ENCODE assay signal across 8 cellular contexts in the genomic region with DNA sequence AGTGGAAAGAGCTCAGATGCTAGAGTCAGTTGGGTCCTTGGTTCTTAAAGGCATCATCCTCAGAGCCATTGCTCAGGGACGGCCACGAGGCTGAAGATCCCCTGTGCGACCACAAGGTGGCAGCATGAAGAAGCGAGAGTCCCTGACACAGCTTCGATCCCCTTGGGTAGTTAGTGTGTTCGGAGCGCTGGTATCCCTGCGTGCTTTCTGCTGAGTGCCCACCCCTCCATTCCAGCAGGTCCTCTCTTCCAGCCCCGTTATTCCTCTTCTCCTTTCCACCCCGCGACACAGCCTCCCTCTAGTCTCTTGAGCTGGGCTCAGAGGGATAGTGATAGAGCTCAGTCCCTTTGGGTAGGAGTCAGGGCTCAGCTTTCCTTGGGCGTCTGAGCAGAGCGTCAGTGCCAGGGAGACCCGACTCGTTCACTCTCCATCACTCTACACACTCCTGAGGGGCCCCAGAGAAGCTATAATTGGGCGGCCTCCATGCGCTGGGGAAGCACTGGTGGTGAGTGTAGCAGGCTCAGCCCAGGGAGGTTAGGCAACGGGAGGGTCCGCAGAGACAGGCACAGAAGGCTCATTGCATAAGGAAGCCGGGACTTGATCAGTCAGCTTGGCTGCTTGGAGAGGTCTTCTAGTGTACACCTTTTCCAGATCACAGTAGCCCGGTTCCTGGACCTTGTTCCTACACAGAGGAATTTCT. TPM values are rescaled to one million over a fixed set of nuclear protein-coding genes. Genes with fewer than 3 reads are reported as not detected.
DNase-seq lines count a peak whose midpoint lies in the region; ATAC-seq and TF ChIP-seq lines count a peak whose summit lies in the region.

Gene OR51D1 (plus strand): TSS at position 516 of the 700 bp plus-strand sequence. CDS start 2,314 bp downstream, outside the sequence.

- H3K27me3 ChIP-seq in Loucy (ENCODE audit: insufficient read depth, low read length, poor library complexity, severe bottlenecking): no peaks in the 10 kb centered on the region
- H3K27me3 ChIP-seq in SJCRH30: no peaks in the 10 kb centered on the region
- H3K27me3 ChIP-seq in upper lobe of left lung: no peaks in the 10 kb centered on the region

- DNase-seq in GM10248 (ENCODE audit: extremely low spot score) (peak; percentile 72), HCEC 1CT (peak; percentile 48), SJCRH30 (peak; percentile 57 to 84), Right ventricle myocardium inferior (ENCODE audit: missing footprints) (peak; percentile 80), pons (ENCODE audit: low spot score) (peak; percentile 64), upper lobe of left lung (peak in 1 of 2 donors; percentile 69)
- peak; percentile 18 to 55 (median 36) for DNase-seq in activated naive CD4-positive, alpha-beta T cell (lab: John Stamatoyannopoulos, UW)

- H3K4me3 ChIP-seq in Loucy (ENCODE audit: low read length, poor library complexity, severe bottlenecking) (no peak within 1 kb of the TSS), SJCRH30 (no peak within 1 kb of the TSS), upper lobe of left lung (no peak within 1 kb of the TSS)

- POLR2A ChIA-PET in GM10248 (lab: Yijun Ruan, JAX): no interaction called here

- CTCF ChIA-PET in GM10248 (lab: Yijun Ruan, JAX): interaction anchor here (0.5 to 3.6 kb wide), 43 partner anchors 9 to 1716 kb away, joined by 3 to 73 read pairs (median 4); partner anchors contain the start of genes MMP26, OR51E2 and TRIM68

- H3K36me3 ChIP-seq in Loucy (ENCODE audit: insufficient read depth, low read length) (no peaks in the 10 kb centered on the region), SJCRH30 (no peaks in the 10 kb centered on the region), upper lobe of left lung (no peaks in the 10 kb centered on the region)

- TF ChIP-seq CTCF in GM10248 (IDR thresholded peaks at IDR 0.05; ENCODE audit: control extremely low read depth, extremely low read depth, low read depth, missing control alignments): peak; percentile 94
- TF ChIP-seq CTCF in Loucy (conservative IDR thresholded peaks at IDR 0.05; ENCODE audit: low read length): peak; percentile 92
- peak; percentile 74 to 87 (median 80) for TF ChIP-seq CTCF in upper lobe of left lung (IDR thresholded peaks at IDR 0.05)

- no peak for TF ChIP-seq POLR2A in upper lobe of left lung (IDR thresholded peaks at IDR 0.05)

- H3K9me3 ChIP-seq in Loucy (ENCODE audit: insufficient read depth, low read depth, low read length): no peaks in the 10 kb centered on the region
- no peaks in the 10 kb centered on the region for H3K9me3 ChIP-seq in SJCRH30 (replicated peaks)
- no peaks in the 10 kb centered on the region for H3K9me3 ChIP-seq in upper lobe of left lung

- H3K9me2 ChIP-seq in Loucy (replicated peaks; ENCODE audit: low read depth, low read length): no peaks in the 10 kb centered on the region

- TF ChIP-seq EP300 in upper lobe of left lung (IDR thresholded peaks at IDR 0.05): no peak

- intact Hi-C loops in Right ventricle myocardium inferior (cut with DNase I): loop anchor here (1.0 to 5.0 kb wide), 2 partner anchors 189 to 365 kb away; no protein-coding TSS in a partner anchor

- H2AFZ ChIP-seq in Loucy (ENCODE audit: low read length): peak within 1 kb of the TSS; percentile 68

- H3F3A ChIP-seq in Loucy (ENCODE audit: low read depth): no peaks in the 10 kb centered on the region

- H3K4me1 ChIP-seq in Loucy (ENCODE audit: insufficient read depth, low read length, poor library complexity, severe bottlenecking) (no peaks in the 10 kb centered on the region), SJCRH30 (peaks cover 9% of the 10 kb centered on the region), upper lobe of left lung (peaks cover 0 to 3% (median 0%) of the 10 kb centered on the region in 4 donors)

- no peak within 1 kb of the TSS for H3K9ac ChIP-seq in Loucy (ENCODE audit: low read depth, low read length, poor library complexity, severe bottlenecking)

- WGBS in upper lobe of left lung, 2 donors: 31 to 41% methylated on average over 18 to 21 of the region's 21 CpGs

- peak; percentile 92 for ATAC-seq in Right ventricle myocardium inferior
- peak; percentile 79 to 92 for ATAC-seq in upper lobe of left lung (ENCODE audit: low FRiP score in 2 of 2)

- H3K79me2 ChIP-seq in Loucy (ENCODE audit: insufficient read depth, low read length): no peaks in the 10 kb centered on the region

- H4K20me1 ChIP-seq in Loucy (ENCODE audit: insufficient read depth, low read length, poor library complexity, severe bottlenecking): no peaks in the 10 kb centered on the region

- peak within 1 kb of the TSS; percentile 34 for H3K4me2 ChIP-seq in Loucy (ENCODE audit: low read depth, low read length, poor library complexity, severe bottlenecking)

- no peak within 1 kb of the TSS for H3K27ac ChIP-seq in SJCRH30
- H3K27ac ChIP-seq in upper lobe of left lung: no peak within 1 kb of the TSS

RNA-seq across cellular contexts. Expression of gene OR51D1, which starts in this region (rescaled TPM):
- not detected in 2 replicates for total RNA-seq in SJCRH30 (2014; rRNA removed; shearing (Covaris generic))
- not detected for total RNA-seq in Right ventricle myocardium inferior
- total RNA-seq in upper lobe of left lung: not detected

Comparison
In these comparisons a context has a peak if more than half of its experiments do, and no peak if none do; other contexts are left out.
1. Peak in DNase-seq in SJCRH30; RNA of the gene not detected or under 1 TPM.
2. Peak in DNase-seq and ATAC-seq in Right ventricle myocardium inferior; RNA of the gene not detected or under 1 TPM.
3. Peak in ATAC-seq in upper lobe of left lung; RNA of the gene not detected or under 1 TPM.